19 cellular contexts compared by ENCODE assay signal in the genomic region with DNA sequence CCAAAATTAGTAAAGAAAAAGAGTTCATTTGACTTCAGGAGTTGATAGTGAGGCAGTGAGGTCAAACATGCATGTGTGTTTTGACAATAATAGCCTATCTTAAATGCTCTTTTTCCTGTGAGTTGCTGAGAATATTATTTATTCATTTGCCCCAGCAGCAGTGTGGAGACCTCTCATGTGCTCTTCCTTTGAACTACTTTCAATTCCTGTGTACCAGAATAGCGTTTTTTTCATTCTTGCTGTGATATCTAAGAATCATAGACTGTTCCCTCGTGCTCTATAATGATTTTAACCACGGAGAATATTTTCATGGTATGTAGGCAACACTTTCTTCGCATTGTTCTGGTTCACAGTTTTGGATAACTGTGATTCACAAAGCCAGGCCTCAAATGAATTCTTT. TPM values are rescaled to one million over a fixed set of nuclear protein-coding genes. Genes with fewer than 3 reads are reported as not detected.
DNase-seq lines count a peak whose midpoint lies in the region; ATAC-seq, FAIRE-seq and TF ChIP-seq lines count a peak whose summit lies in the region.
"Had no signal": no experiment of that assay in that cellular context is flagged by ENCODE, and none has a peak within 500 bp of the region (broad histone marks: within the 10 kb centered on the region; RNA-seq: fewer than 3 reads in every experiment).

No MANE protein-coding gene starts in this region.

- peaks cover 84% of the 10 kb centered on the region for H3K4me1 Mint-ChIP-seq in activated naive CD4-positive, alpha-beta T cell treated with anti-CD3 and anti-CD28 coated beads, Interleukin-2, amount 50 U/mL, for 24 hours

- no peak overlapping the region for H2AFZ ChIP-seq in GM12878 (ENCODE audit: control insufficient read depth, low read depth, low read length)
- H2AFZ ChIP-seq: PC-9 had no signal

- H3K27me3 Mint-ChIP-seq in activated naive CD4-positive, alpha-beta T cell treated with anti-CD3 and anti-CD28 coated beads, Interleukin-2, amount 50 U/mL, for 24 hours: no peaks in the 10 kb centered on the region

- H3K36me3 Mint-ChIP-seq in activated naive CD4-positive, alpha-beta T cell treated with anti-CD3 and anti-CD28 coated beads, Interleukin-2, amount 50 U/mL, for 24 hours: peaks cover 4% of the 10 kb centered on the region

- H4K20me1 ChIP-seq in GM12878 (ENCODE audit: control insufficient read depth, insufficient read depth): 0 out of 2 replicates have a peak, but pooled peaks cover 3% of the 10 kb centered on the region

- H3K9me3 ChIP-seq in GM12878 (replicated peaks; ENCODE audit: control insufficient read depth, insufficient read depth, low read length) (peaks cover 3% of the 10 kb centered on the region; the same call in 1 of the 3 replicates), prostate gland (no peaks in the 10 kb centered on the region)
- H3K9me3 ChIP-seq: pancreas, thoracic aorta had no signal

- CTCF ChIA-PET in GM12878 (lab: Yijun Ruan, JAX): interaction anchor here (0.7 to 3.5 kb wide), 13 partner anchors 9 to 154 kb away, joined by 3 to 27 read pairs (median 5); no protein-coding TSS in a partner anchor

- intact Hi-C loops in GM12878 (cut with micrococcal nuclease; ENCODE audit: unreplicated experiment): loop anchor here (2.0 to 10.0 kb wide), 3 partner anchors 19 to 757 kb away; a partner anchor contains a TSS
- intact Hi-C loops in prostate gland (cut with DNase I): no loop called here

- DNase-seq in activated naive CD4-positive, alpha-beta T cell treated with anti-CD3 and anti-CD28 coated beads, Interleukin-2, amount 50 U/mL, for 16 hours: no peak
- DNase-seq in GM12878 (ENCODE audit: low read depth, low spot score): no peak
- DNase-seq in prostate gland (ENCODE audit: low spot score): no peak
- DNase-seq in GM13976 (ENCODE audit: low spot score): no peak
- no peak for DNase-seq in H4 (ENCODE audit: low spot score)
- DNase-seq: brain microvascular endothelial cell; DMS153; effector CD4-positive, alpha-beta T cell; mesenchymal stem cell; NCI-H1092; NCI-H226; pancreas; PC-9; spleen had no signal

- H3K4me2 ChIP-seq in GM12878 (ENCODE audit: control insufficient read depth, insufficient read depth): peak overlapping the region; percentile 89
- H3K4me2 ChIP-seq: PC-9 had no signal

- H3K27ac Mint-ChIP-seq in activated naive CD4-positive, alpha-beta T cell treated with anti-CD3 and anti-CD28 coated beads, Interleukin-2, amount 50 U/mL, for 24 hours: peak overlapping the region; percentile 17

- peaks cover 26% of the 10 kb centered on the region for H3K4me1 ChIP-seq in GM12878 (ENCODE audit: control insufficient read depth, insufficient read depth, low read length)
- no peaks in the 10 kb centered on the region for H3K4me1 ChIP-seq in prostate gland (replicated peaks)

- no peak for TF ChIP-seq POLR2A in GM12878 (IDR thresholded peaks at IDR 0.05; ENCODE audit: low read depth, low read length)
- TF ChIP-seq POLR2A in prostate gland (IDR thresholded peaks at IDR 0.05): no peak

- H3K4me3 ChIP-seq in GM12878: peak overlapping the region; percentile 61
- H3K4me3 ChIP-seq in prostate gland: no peak overlapping the region
- H3K4me3 ChIP-seq: pancreas, PC-9, spleen, thoracic aorta had no signal

- H3K4me3 Mint-ChIP-seq in activated naive CD4-positive, alpha-beta T cell treated with anti-CD3 and anti-CD28 coated beads, Interleukin-2, amount 50 U/mL, for 24 hours: peak overlapping the region; percentile 39

- no peaks in the 10 kb centered on the region for H3K36me3 ChIP-seq in GM12878 (ENCODE audit: control insufficient read depth in 2 of 2, insufficient read depth in 2 of 2, low read length in 1 of 2)
- no peaks in the 10 kb centered on the region for H3K36me3 ChIP-seq in prostate gland
- H3K36me3 ChIP-seq: brain microvascular endothelial cell, pancreas, spleen, thoracic aorta had no signal

- no peak for TF ChIP-seq RAD21 in GM12878 (IDR thresholded peaks at IDR 0.05; ENCODE audit: insufficient read depth, low read depth, low read length)

- ATAC-seq in HG03196 (IDR thresholded peaks at IDR 0.05; ENCODE audit: unreplicated experiment) (peak; percentile 24), GM12878 (peak; percentile 39), GM18502 (IDR thresholded peaks at IDR 0.05; ENCODE audit: poor library complexity, unreplicated experiment) (no peak)
- ATAC-seq: HCT116, pancreas had no signal

- in situ Hi-C loops in GM12878 (cut with MboI) (no loop called here), GM13976 (cut with MboI; ENCODE audit: low sequenced_read_pairs, unreplicated experiment) (no loop called here)

- RAD21 ChIA-PET in GM12878 (lab: Charles Lee; ENCODE audit: unreplicated experiment): interaction anchor here (0.8 to 11.3 kb wide), 9 partner anchors 8 to 121 kb away, joined by 3 to 203 read pairs (median 4); no protein-coding TSS in a partner anchor

- TF ChIP-seq CTCF in GM12878 (IDR thresholded peaks at IDR 0.05 in 2 of 3, conservative IDR thresholded peaks at IDR 0.05 in 1 of 3; ENCODE audit: control insufficient read depth in 2 of 3, extremely low read depth in 1 of 3, insufficient read depth in 1 of 3, low read depth in 3 of 3, low read length in 3 of 3) (no peak), prostate gland (IDR thresholded peaks at IDR 0.05) (no peak), GM13976 (IDR thresholded peaks at IDR 0.05; ENCODE audit: borderline replicate concordance, control extremely low read depth, extremely low read depth, insufficient read depth, missing control alignments) (no peak)

- WGBS in GM12878 (ENCODE audit: insufficient coverage, insufficient replicate concordance, low lambda C conversion rate, missing lambda C conversion rate): 11% methylated on average over 4 of the region's 4 CpGs
- WGBS in prostate gland: 73% methylated on average over 4 of the region's 4 CpGs

- POLR2A ChIA-PET in GM12878 (lab: Charles Lee): interaction anchor here (1.1 to 8.4 kb wide), 3 partner anchors 8 to 147 kb away, joined by 4 to 65 read pairs (median 23); no protein-coding TSS in a partner anchor

- H3K79me2 ChIP-seq in GM12878 (ENCODE audit: control insufficient read depth, insufficient read depth, low read length): peaks cover 92% of the 10 kb centered on the region

- peaks cover 11% of the 10 kb centered on the region for H3K9me3 Mint-ChIP-seq in activated naive CD4-positive, alpha-beta T cell treated with anti-CD3 and anti-CD28 coated beads, Interleukin-2, amount 50 U/mL, for 24 hours

- FAIRE-seq in GM12878 (lab: Jason Lieb, UNC): no peak
- FAIRE-seq: pancreas had no signal

- SMC1A ChIA-PET in GM12878 (lab: Charles Lee; ENCODE audit: uncharacterized antibody, unreplicated experiment): interaction anchor here (1.1 to 12.1 kb wide), 10 partner anchors 9 to 146 kb away, joined by 3 to 237 read pairs (median 8); no protein-coding TSS in a partner anchor

- H3K9ac ChIP-seq in GM12878 (ENCODE audit: control insufficient read depth, insufficient read depth, low read length): peak overlapping the region; percentile 3; the same call in 1 of the 2 replicates

- H3K27me3 ChIP-seq in GM12878 (replicated peaks in 1 of 2; ENCODE audit: control insufficient read depth in 2 of 2, insufficient read depth in 2 of 2, low read length in 1 of 2) (no peaks in the 10 kb centered on the region), prostate gland (replicated peaks; ENCODE audit: insufficient read depth) (no peaks in the 10 kb centered on the region)
- H3K27me3 ChIP-seq: brain microvascular endothelial cell, pancreas, spleen had no signal

- H3K27ac ChIP-seq in GM12878 (ENCODE audit: control insufficient read depth, insufficient read depth) (peak overlapping the region; percentile 66), prostate gland (no peak overlapping the region)
- H3K27ac ChIP-seq: brain microvascular endothelial cell, pancreas, PC-9, spleen, thoracic aorta had no signal

- BruUV-seq in GM12878 (replicated peaks; lab: Mats Ljungman, UMichigan): TSS peak; percentile 2

- TF ChIP-seq EP300 in GM12878 (IDR thresholded peaks at IDR 0.05; ENCODE audit: borderline replicate concordance in 1 of 2, control insufficient read depth in 1 of 2, low read depth in 2 of 2, low read length in 2 of 2): no peak

TF ChIP-seq in GM12878, 131 proteins besides CTCF, POLR2A, EP300 and RAD21 (continues in another document):
- no peak for TF ChIP-seq GATAD2B (conservative IDR thresholded peaks at IDR 0.05; ENCODE audit: low read depth)
- no peak for TF ChIP-seq BMI1 (IDR thresholded peaks at IDR 0.05; ENCODE audit: borderline replicate concordance)
- peak; percentile 19; the same call in 1 of the 2 replicates for TF ChIP-seq RUNX3 (IDR thresholded peaks at IDR 0.05; ENCODE audit: low read length)
- peak in 1 of 2 experiments; percentile 18; a peak in 1 of 4 replicates for TF ChIP-seq ETV6 (conservative IDR thresholded peaks at IDR 0.05 in 1 of 2, IDR thresholded peaks at IDR 0.05 in 1 of 2; ENCODE audit: borderline replicate concordance in 1 of 2, low read depth in 1 of 2)
- TF ChIP-seq LARP7 (IDR thresholded peaks at IDR 0.05): no peak
- peak; percentile 66; the same call in 1 of the 2 replicates for TF ChIP-seq ZNF384 (IDR thresholded peaks at IDR 0.05; ENCODE audit: borderline replicate concordance, low read depth, low read length)
- no peak for TF ChIP-seq ZZZ3 (IDR thresholded peaks at IDR 0.05; ENCODE audit: control insufficient read depth, insufficient read length, low read depth)

RNA-seq across cellular contexts. Expression of a gene that starts 5.2 kb away (rescaled TPM):
- total RNA-seq in GM12878 (2013; cell fraction: nucleolus; rRNA removed): 88.3 and 101 TPM in 2 replicates
- total RNA-seq in GM12878 (2014; rRNA removed) (26.2 and 27.7 TPM in 2 replicates), GM12878 (2014; rRNA removed; fragmentation: Illumina TruSeq; extraction: Trizol) (53.0 and 53.7 TPM in 2 replicates), GM12878 (2021) (61.2 and 61.3 TPM in 2 replicates), prostate gland (10 to 100 TPM; 28.1 to 54.5 TPM)
- polyA plus RNA-seq in GM12878 (2011; ENCODE audit: low read depth): 10.0 TPM
- polyA plus RNA-seq in GM12878 (2011; rRNA removed) (60.7 and 75.4 TPM in 2 replicates), GM12878 (2014; fragmentation: Illumina TruSeq; extraction: Trizol) (39.0 and 45.0 TPM in 2 replicates), GM12878 (2014; fragmentation: Nextera tagmentation; extraction: Ambion mirVana) (10 to 100 TPM; 11.2 to 15.3 TPM), GM12878 (2014; rRNA removed) (26.8 and 30.8 TPM in 2 replicates), GM12878 (2016; fragmentation: Nextera tagmentation; extraction: Ambion mirVana) (10 to 100 TPM in 1 of 2 experiments, 1 to 10 TPM in 1; 9.3 to 11.3 TPM)
- polyA plus RNA-seq in GM12878 (2011; cell fraction: cytosol; rRNA removed): 30.0 and 34.2 TPM in 2 replicates
- 49.5 and 53.2 TPM in 2 replicates for polyA plus RNA-seq in GM12878 (2011; cell fraction: nucleus; rRNA removed)
- polyA plus RNA-seq in GM12878 (2012): 13.4 and 16.6 TPM in 2 replicates
- polyA minus RNA-seq in GM12878 (2011; rRNA and poly(A)+ RNA removed): 244 and 245 TPM in 2 replicates
- 102 and 113 TPM in 2 replicates for polyA minus RNA-seq in GM12878 (2011; cell fraction: cytosol; rRNA and poly(A)+ RNA removed)
- polyA minus RNA-seq in GM12878 (2011; cell fraction: nucleus; rRNA and poly(A)+ RNA removed): 33.6 and 50.4 TPM in 2 replicates
- total RNA-seq in H4 (2014; rRNA removed; shearing (Covaris generic)): 16.0 and 25.0 TPM in 2 replicates
